ENCODE assay signal across 1 cellular context in genomic region chr5:90022002-90022710, GRCh38.
TF ChIP-seq lines count a peak whose summit lies in the region.

No MANE protein-coding gene starts in this region.

TF ChIP-seq in endothelial cell of umbilical vein, 7 proteins besides CTCF, POLR2A, EP300 and RAD21:
- TF ChIP-seq MAX (IDR thresholded peaks at IDR 0.05; ENCODE audit: insufficient read depth, insufficient read length), result no peak
- TF ChIP-seq POLR2AphosphoS5 (IDR thresholded peaks at IDR 0.05; ENCODE audit: insufficient read depth, low read depth, low read length), result no peak
- TF ChIP-seq EZH2 (IDR thresholded peaks at IDR 0.05; ENCODE audit: borderline replicate concordance, low read depth, low read length, severe bottlenecking), result no peak
- TF ChIP-seq MYC (IDR thresholded peaks at IDR 0.05; ENCODE audit: low read depth, low read length), result no peak
- no peak for TF ChIP-seq JUN (IDR thresholded peaks at IDR 0.05; ENCODE audit: borderline replicate concordance, insufficient read depth, insufficient read length, low read depth)
- TF ChIP-seq FOS (IDR thresholded peaks at IDR 0.05; ENCODE audit: borderline replicate concordance, insufficient read depth, low read length), result no peak
- no peak for TF ChIP-seq GATA2 (IDR thresholded peaks at IDR 0.05; ENCODE audit: insufficient read depth, insufficient read length, low read depth, low read length)
